1 cellular context compared by ENCODE assay signal in the genomic region with DNA sequence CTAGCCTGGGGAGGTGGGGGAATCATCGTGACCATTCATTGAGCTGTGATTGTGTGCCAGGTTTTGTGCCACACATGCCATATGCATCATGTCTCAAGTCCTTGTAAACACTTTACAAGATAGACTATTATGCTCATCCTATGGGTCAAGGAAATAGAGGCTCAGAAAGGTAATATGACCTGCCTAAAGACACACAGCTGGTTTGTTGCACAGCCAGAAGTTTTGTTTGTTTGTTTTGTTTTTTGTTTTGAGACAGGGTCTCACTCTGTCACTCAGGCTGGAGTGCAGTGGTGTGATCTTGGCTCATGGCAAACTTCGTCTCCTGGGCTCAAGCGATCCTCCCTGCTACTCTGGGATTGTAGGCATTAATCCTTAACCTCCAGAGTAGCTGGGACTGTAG.
TF ChIP-seq lines count a peak whose summit lies in the region.

No MANE protein-coding gene starts in this region.

TF ChIP-seq in H1, 55 proteins besides CTCF, POLR2A, EP300 and RAD21:
- TF ChIP-seq, protein P1, sequence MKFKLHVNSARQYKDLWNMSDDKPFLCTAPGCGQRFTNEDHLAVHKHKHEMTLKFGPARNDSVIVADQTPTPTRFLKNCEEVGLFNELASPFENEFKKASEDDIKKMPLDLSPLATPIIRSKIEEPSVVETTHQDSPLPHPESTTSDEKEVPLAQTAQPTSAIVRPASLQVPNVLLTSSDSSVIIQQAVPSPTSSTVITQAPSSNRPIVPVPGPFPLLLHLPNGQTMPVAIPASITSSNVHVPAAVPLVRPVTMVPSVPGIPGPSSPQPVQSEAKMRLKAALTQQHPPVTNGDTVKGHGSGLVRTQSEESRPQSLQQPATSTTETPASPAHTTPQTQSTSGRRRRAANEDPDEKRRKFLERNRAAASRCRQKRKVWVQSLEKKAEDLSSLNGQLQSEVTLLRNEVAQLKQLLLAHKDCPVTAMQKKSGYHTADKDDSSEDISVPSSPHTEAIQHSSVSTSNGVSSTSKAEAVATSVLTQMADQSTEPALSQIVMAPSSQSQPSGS (IDR thresholded peaks at IDR 0.05; ENCODE audit: low read length): no peak
- TF ChIP-seq, protein P2, sequence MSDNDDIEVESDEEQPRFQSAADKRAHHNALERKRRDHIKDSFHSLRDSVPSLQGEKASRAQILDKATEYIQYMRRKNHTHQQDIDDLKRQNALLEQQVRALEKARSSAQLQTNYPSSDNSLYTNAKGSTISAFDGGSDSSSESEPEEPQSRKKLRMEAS (IDR thresholded peaks at IDR 0.05): no peak
- TF ChIP-seq HDAC6 (IDR thresholded peaks at IDR 0.05; ENCODE audit: low read depth, low read length) (no peak), SP1 (IDR thresholded peaks at IDR 0.05; ENCODE audit: low read depth, low read length) (no peak)
